Comparison of ENCODE assay signal across 26 cellular contexts in genomic region chr6:162709431-162709830, GRCh38. TPM values are rescaled to one million over a fixed set of nuclear protein-coding genes. Genes with fewer than 3 reads are reported as not detected.
"Had no signal": no experiment of that assay in that cellular context is flagged by ENCODE, and none has a peak within 500 bp of the region (broad histone marks: within the 10 kb centered on the region; RNA-seq: fewer than 3 reads in every experiment).

No MANE protein-coding gene starts in this region.

- H3K4me3 ChIP-seq: colonic mucosa, coronary artery, dorsolateral prefrontal cortex, esophagus muscularis mucosa, esophagus squamous epithelium, gastrocnemius medialis, gastroesophageal sphincter had no signal

- H3K4me1 ChIP-seq: colonic mucosa, foreskin keratinocyte had no signal

- DNase-seq: colonic mucosa; cortex of kidney; dermis blood vessel endothelial cell; dorsolateral prefrontal cortex; effector CD4-positive, alpha-beta T cell; effector CD8-positive, alpha-beta T cell; effector memory CD4-positive, alpha-beta T cell; effector memory CD8-positive, alpha-beta T cell; endodermal cell; erythroblast; esophagus squamous epithelium; foreskin fibroblast; foreskin keratinocyte; foreskin melanocyte; gastrocnemius medialis; glutamatergic neuron; head of caudate nucleus had no signal

- H3K27me3 ChIP-seq: colonic mucosa, dorsolateral prefrontal cortex, esophagus muscularis mucosa, esophagus squamous epithelium, foreskin keratinocyte, gastrocnemius medialis, gastroesophageal sphincter had no signal

- H3K27ac ChIP-seq: colonic mucosa, coronary artery, dorsolateral prefrontal cortex, epithelial cell of prostate, esophagus muscularis mucosa, esophagus squamous epithelium, foreskin keratinocyte, gastrocnemius medialis, gastroesophageal sphincter had no signal

- ATAC-seq: effector memory CD8-positive, alpha-beta T cell; esophagus mucosa; foreskin keratinocyte; gastrocnemius medialis; gastroesophageal sphincter had no signal

- H3K36me3 ChIP-seq: colonic mucosa, esophagus muscularis mucosa, esophagus squamous epithelium, gastrocnemius medialis, gastroesophageal sphincter had no signal

- H3K9me3 ChIP-seq: colonic mucosa, esophagus muscularis mucosa, esophagus squamous epithelium, gastrocnemius medialis, gastroesophageal sphincter had no signal

- FAIRE-seq: colon, endometrium, endothelial cell of umbilical vein, frontal cortex had no signal

RNA-seq across cellular contexts. Expression of gene PRKN, which starts 18.1 kb away (rescaled TPM):
- total RNA-seq: endothelial cell of umbilical vein had no signal

RNA-seq across cellular contexts. Expression of gene PACRG, which starts 18.3 kb away (rescaled TPM):
- total RNA-seq: endothelial cell of umbilical vein, foreskin keratinocyte had no signal
- polyA plus RNA-seq: foreskin keratinocyte had no signal
